In the genomic region with DNA sequence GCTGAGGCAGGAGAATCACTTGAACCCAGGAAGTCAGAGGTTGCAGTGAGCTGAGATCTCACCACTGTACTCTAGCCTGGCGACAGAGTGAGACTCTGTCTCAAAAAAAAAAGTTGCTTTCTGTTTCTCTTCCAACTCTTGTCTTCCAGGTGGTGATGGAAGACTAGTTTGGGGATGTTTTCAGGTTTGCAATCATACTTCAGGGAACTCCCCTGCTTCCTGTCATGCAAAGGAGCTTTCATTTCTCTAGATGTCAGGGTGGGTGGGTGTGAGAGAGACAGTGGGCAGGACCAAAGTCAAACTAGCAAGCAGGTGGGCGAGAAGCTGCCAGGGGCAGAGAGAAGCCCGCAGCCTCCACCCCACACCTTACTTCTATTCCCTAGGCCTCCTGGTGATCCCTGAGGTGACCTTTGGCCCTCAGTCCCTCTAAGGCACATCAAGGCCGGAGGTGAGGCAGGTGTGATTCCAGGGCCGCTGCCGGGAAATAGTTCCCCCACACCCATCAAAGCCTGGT, we compare ENCODE assay signal across 8 cellular contexts. TPM values are rescaled to one million over a fixed set of nuclear protein-coding genes. Genes with fewer than 3 reads are reported as not detected.
DNase-seq lines count a peak whose midpoint lies in the region; ATAC-seq and TF ChIP-seq lines count a peak whose summit lies in the region.

No MANE protein-coding gene starts in this region.

- DNase-seq in activated CD4-positive, alpha-beta T cell treated with anti-CD3 and anti-CD28 coated beads, Interleukin-2, amount 10 ng/mL, durations not matched to agents 7 days and 5 days: peak; percentile 69
- peak; percentile 56 for DNase-seq in stimulated activated CD4-positive, alpha-beta T cell treated with anti-CD3 and anti-CD28 coated beads, Interleukin-2, amount 100 ng/mL, for 4 hours (ENCODE audit: low read depth)
- no peak for DNase-seq in left cardiac atrium
- DNase-seq in right atrium auricular region (ENCODE audit: low spot score): no peak
- no peak for DNase-seq in left colon
- no peak for DNase-seq in nephron progenitor cell

- H3K27me3 Mint-ChIP-seq in activated CD4-positive, alpha-beta T cell treated with anti-CD3 and anti-CD28 coated beads, Interleukin-2, amount 10 ng/mL, durations not matched to agents 7 days and 5 days: no peaks in the 10 kb centered on the region
- H3K27me3 Mint-ChIP-seq in nephron progenitor cell (ENCODE audit: low read depth, poor library complexity): peaks cover 13% of the 10 kb centered on the region

- H3K36me3 ChIP-seq in right atrium auricular region: no peaks in the 10 kb centered on the region

- no peak overlapping the region for H3K4me3 ChIP-seq in right atrium auricular region

- ATAC-seq in GM18868 (IDR thresholded peaks at IDR 0.05; ENCODE audit: unreplicated experiment) (peak; percentile 78), HG02763 (IDR thresholded peaks at IDR 0.05; ENCODE audit: unreplicated experiment) (peak; percentile 74), left cardiac atrium (no peak), left colon (no peak)

- TF ChIP-seq CTCF in right atrium auricular region (IDR thresholded peaks at IDR 0.05) (no peak), nephron progenitor cell (IDR thresholded peaks at IDR 0.05) (no peak)

- no peaks in the 10 kb centered on the region for H3K9me3 ChIP-seq in right atrium auricular region

- peaks cover 3% of the 10 kb centered on the region for H3K36me3 Mint-ChIP-seq in activated CD4-positive, alpha-beta T cell treated with anti-CD3 and anti-CD28 coated beads, Interleukin-2, amount 10 ng/mL, durations not matched to agents 7 days and 5 days (ENCODE audit: low read depth)
- no peaks in the 10 kb centered on the region for H3K36me3 Mint-ChIP-seq in nephron progenitor cell (ENCODE audit: low read depth)

- peaks cover 53% of the 10 kb centered on the region for H3K4me1 Mint-ChIP-seq in activated CD4-positive, alpha-beta T cell treated with anti-CD3 and anti-CD28 coated beads, Interleukin-2, amount 10 ng/mL, durations not matched to agents 7 days and 5 days
- H3K4me1 Mint-ChIP-seq in nephron progenitor cell: peaks cover 26% of the 10 kb centered on the region

- POLR2A ChIA-PET in activated CD4-positive, alpha-beta T cell treated with anti-CD3 and anti-CD28 coated beads, Interleukin-2, amount 10 ng/mL, durations not matched to agents 7 days and 5 days (lab: Charles Lee): interaction anchor here (0.7 kb wide), 1 partner anchor 264 kb away, joined by 5 read pairs; no protein-coding TSS in a partner anchor

- no peaks in the 10 kb centered on the region for H3K27me3 ChIP-seq in right atrium auricular region

- CTCF ChIA-PET in activated CD4-positive, alpha-beta T cell treated with anti-CD3 and anti-CD28 coated beads, Interleukin-2, amount 10 ng/mL, durations not matched to agents 7 days and 5 days (lab: Charles Lee): interaction anchor here (0.6 kb wide), 1 partner anchor 127 kb away, joined by 3 read pairs; no protein-coding TSS in a partner anchor

- H3K27ac ChIP-seq in right atrium auricular region: no peak overlapping the region

- H3K9me3 Mint-ChIP-seq in activated CD4-positive, alpha-beta T cell treated with anti-CD3 and anti-CD28 coated beads, Interleukin-2, amount 10 ng/mL, durations not matched to agents 7 days and 5 days: no peaks in the 10 kb centered on the region
- H3K9me3 Mint-ChIP-seq in nephron progenitor cell: no peaks in the 10 kb centered on the region

- peak overlapping the region; percentile 66 for H3K4me3 Mint-ChIP-seq in activated CD4-positive, alpha-beta T cell treated with anti-CD3 and anti-CD28 coated beads, Interleukin-2, amount 10 ng/mL, durations not matched to agents 7 days and 5 days
- H3K4me3 Mint-ChIP-seq in nephron progenitor cell: no peak overlapping the region

- H3K4me1 ChIP-seq in right atrium auricular region: no peaks in the 10 kb centered on the region

- intact Hi-C loops in left cardiac atrium (cut with DNase I): no loop called here
- intact Hi-C loops in left colon (cut with DNase I, micrococcal nuclease): no loop called here

- peak overlapping the region; percentile 98 for H3K27ac Mint-ChIP-seq in activated CD4-positive, alpha-beta T cell treated with anti-CD3 and anti-CD28 coated beads, Interleukin-2, amount 10 ng/mL, durations not matched to agents 7 days and 5 days
- H3K27ac Mint-ChIP-seq in nephron progenitor cell: no peak overlapping the region

RNA-seq across cellular contexts. Expression of a gene that starts 25.7 kb away (rescaled TPM):
- total RNA-seq in activated CD4-positive, alpha-beta T cell treated with anti-CD3 and anti-CD28 coated beads, Interleukin-2, amount 10 ng/mL, durations not matched to agents 7 days and 5 days: 10 to 100 TPM; 44.9 to 45.3 TPM
- total RNA-seq in left cardiac atrium (1 to 10 TPM; 1.8 to 3.0 TPM), right atrium auricular region (1 to 10 TPM; 4.4 to 5.5 TPM), left colon (1 to 10 TPM; 4.0 to 4.5 TPM)

Comparison
In these comparisons a context has a peak if more than half of its experiments do, and no peak if none do; other contexts are left out.
1. ATAC-seq: peak in GM18868 (single experiment) and HG02763 (single experiment); none in left cardiac atrium (0 of 2) and left colon (single experiment).
2. DNase-seq: peak in activated CD4-positive, alpha-beta T cell treated with anti-CD3 and anti-CD28 coated beads, Interleukin-2, amount 10 ng/mL, durations not matched to agents 7 days and 5 days (single experiment) and stimulated activated CD4-positive, alpha-beta T cell treated with anti-CD3 and anti-CD28 coated beads, Interleukin-2, amount 100 ng/mL, for 4 hours (single experiment); none in left cardiac atrium (single experiment), right atrium auricular region (single experiment), left colon (0 of 2) and nephron progenitor cell (single experiment).
3. RNA of a gene that starts 25.7 kb away (total RNA-seq): 44.9 to 45.3 TPM in activated CD4-positive, alpha-beta T cell treated with anti-CD3 and anti-CD28 coated beads, Interleukin-2, amount 10 ng/mL, durations not matched to agents 7 days and 5 days; 4.4 to 5.5 TPM in right atrium auricular region, 4.0 to 4.5 TPM in left colon and 1.8 to 3.0 TPM in left cardiac atrium; every median in the first group is over 4 times any median in the second.